Comparison of ENCODE assay signal across 24 cellular contexts in the genomic region with DNA sequence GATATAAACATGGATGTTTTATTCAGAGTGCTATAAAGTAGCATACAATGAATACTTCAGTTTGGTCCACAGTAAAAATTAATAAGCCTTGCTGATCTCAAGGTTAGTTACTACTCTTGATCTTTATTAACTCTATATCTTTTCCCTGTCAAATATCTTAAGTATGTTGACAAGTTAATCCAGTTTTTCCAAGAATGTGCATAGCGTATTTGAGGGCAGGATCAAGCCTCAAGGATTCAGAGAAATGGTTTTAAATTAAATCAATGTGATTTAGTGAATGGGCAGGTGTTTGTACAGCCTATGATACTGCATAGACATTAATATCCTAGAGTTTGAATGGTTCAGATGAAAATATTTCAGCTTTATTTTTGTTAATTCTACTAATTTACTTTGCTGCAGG.
"Had no signal": no experiment of that assay in that cellular context is flagged by ENCODE, and none has a peak within 500 bp of the region (broad histone marks: within the 10 kb centered on the region; RNA-seq: fewer than 3 reads in every experiment).

No MANE protein-coding gene starts in this region.

- H3K4me3 ChIP-seq: hepatocyte, left ventricle myocardium inferior, lung, pancreas, spleen, tibial artery, upper lobe of right lung, vagina had no signal

- H3K27ac ChIP-seq: foreskin keratinocyte, hepatocyte, left ventricle myocardium inferior, pancreas, spleen, tibial artery, upper lobe of right lung, vagina had no signal

- H3K27me3 Mint-ChIP-seq: dendritic cell treated with granulocyte-macrophage colony-stimulating factor and Interleukin-4, amounts not matched to agents 40 ng/mL and 50 ng/mL, for 4 days; naive thymus-derived CD4-positive, alpha-beta T cell; progenitor cell of endocrine pancreas; stimulated activated memory B cell treated with anti-CD40 and anti-IgM and Interleukin-4, amounts not matched to agents 10 μg/mL and 1 μg/mL and 100 μg/mL, for 72 hours; stimulated activated naive CD8-positive, alpha-beta T cell treated with anti-CD3 and anti-CD28 coated beads, Interleukin-15, Interleukin-2, amounts not matched to agents 100 ng/mL and 50 ng/mL, for 24 hours had no signal

- H3K9me3 Mint-ChIP-seq: dendritic cell treated with granulocyte-macrophage colony-stimulating factor and Interleukin-4, amounts not matched to agents 40 ng/mL and 50 ng/mL, for 4 days; naive thymus-derived CD4-positive, alpha-beta T cell; stimulated activated memory B cell treated with anti-CD40 and anti-IgM and Interleukin-4, amounts not matched to agents 10 μg/mL and 1 μg/mL and 100 μg/mL, for 72 hours; stimulated activated naive CD8-positive, alpha-beta T cell treated with anti-CD3 and anti-CD28 coated beads, Interleukin-15, Interleukin-2, amounts not matched to agents 100 ng/mL and 50 ng/mL, for 24 hours had no signal

- H3K27me3 ChIP-seq: foreskin keratinocyte, hepatocyte, pancreas, spleen, tibial artery, upper lobe of right lung, vagina had no signal

- DNase-seq: erythroblast; foreskin keratinocyte; head of caudate nucleus; kidney; left cardiac atrium; left ventricle myocardium inferior; mesenchymal stem cell; naive thymus-derived CD4-positive, alpha-beta T cell; nucleus accumbens; pancreas; right cardiac atrium; spleen; stimulated activated CD4-positive, alpha-beta T cell treated with anti-CD3 and anti-CD28 coated beads, Interleukin-15, amount 100 ng/mL, for 24 hours; stimulated activated CD4-positive, alpha-beta T cell treated with anti-CD3 and anti-CD28 coated beads, Interleukin-1b, Interleukin-23, amount 100 ng/mL, for 48 hours; stimulated activated CD4-positive, alpha-beta T cell treated with anti-CD3 and anti-CD28 coated beads, Interleukin-4, amount 100 ng/mL, for 24 hours; tibial artery; upper lobe of right lung had no signal

- H3K4me2 ChIP-seq: hepatocyte had no signal

- H3K4me3 Mint-ChIP-seq: dendritic cell treated with granulocyte-macrophage colony-stimulating factor and Interleukin-4, amounts not matched to agents 40 ng/mL and 50 ng/mL, for 4 days; stimulated activated memory B cell treated with anti-CD40 and anti-IgM and Interleukin-4, amounts not matched to agents 10 μg/mL and 1 μg/mL and 100 μg/mL, for 72 hours; stimulated activated naive CD8-positive, alpha-beta T cell treated with anti-CD3 and anti-CD28 coated beads, Interleukin-15, Interleukin-2, amounts not matched to agents 100 ng/mL and 50 ng/mL, for 24 hours had no signal

- H3K27ac Mint-ChIP-seq: dendritic cell treated with granulocyte-macrophage colony-stimulating factor and Interleukin-4, amounts not matched to agents 40 ng/mL and 50 ng/mL, for 4 days; stimulated activated memory B cell treated with anti-CD40 and anti-IgM and Interleukin-4, amounts not matched to agents 10 μg/mL and 1 μg/mL and 100 μg/mL, for 72 hours; stimulated activated naive CD8-positive, alpha-beta T cell treated with anti-CD3 and anti-CD28 coated beads, Interleukin-15, Interleukin-2, amounts not matched to agents 100 ng/mL and 50 ng/mL, for 24 hours had no signal

- H2AFZ ChIP-seq: hepatocyte had no signal

- H3K9me3 ChIP-seq: left ventricle myocardium inferior, pancreas, spleen, tibial artery, upper lobe of right lung, vagina had no signal
